Comparison of ENCODE assay signal across 8 cellular contexts in the genomic region with DNA sequence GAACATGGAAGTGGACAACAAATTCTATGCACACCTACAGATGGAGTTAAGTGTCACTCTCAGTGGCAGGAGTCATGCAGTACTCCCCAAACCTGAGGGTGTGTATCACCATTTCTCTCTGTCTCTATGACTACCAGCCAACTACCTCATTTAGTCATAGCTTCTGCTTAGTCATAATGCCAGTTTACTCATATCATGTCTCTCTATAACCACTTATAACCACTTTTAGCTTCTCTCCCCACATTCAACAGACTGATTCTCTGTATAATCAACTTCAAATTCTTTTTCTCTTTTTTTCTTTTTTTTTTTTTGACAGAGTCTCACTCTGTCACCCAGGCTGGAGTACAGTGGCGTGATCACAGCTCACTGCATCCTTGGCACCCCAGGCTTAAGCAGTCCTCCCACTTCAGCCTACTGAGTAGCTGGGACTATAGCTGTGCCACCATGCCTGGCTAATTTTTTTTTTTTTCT. TPM values are rescaled to one million over a fixed set of nuclear protein-coding genes. Genes with fewer than 3 reads are reported as not detected.
DNase-seq lines count a peak whose midpoint lies in the region; ATAC-seq and TF ChIP-seq lines count a peak whose summit lies in the region.

No MANE protein-coding gene starts in this region.

- no peaks in the 10 kb centered on the region for H3K36me3 ChIP-seq in CD4-positive, alpha-beta memory T cell (ENCODE audit: insufficient read depth, low read length)

- H3K27me3 ChIP-seq in CD4-positive, alpha-beta memory T cell (ENCODE audit: insufficient read depth, low read length), result no peaks in the 10 kb centered on the region

- ATAC-seq in GM19397 (IDR thresholded peaks at IDR 0.05; ENCODE audit: unreplicated experiment), result peak; percentile 98
- peak; percentile 99 for ATAC-seq in HG03354 (IDR thresholded peaks at IDR 0.05; ENCODE audit: poor library complexity, severe bottlenecking, unreplicated experiment)
- no peak for ATAC-seq in left colon

- no peaks in the 10 kb centered on the region for H3K36me3 Mint-ChIP-seq in CD4-positive, alpha-beta memory T cell

- H3K4me3 ChIP-seq in CD4-positive, alpha-beta memory T cell (ENCODE audit: low read length in 2 of 2), result no peak overlapping the region
- H3K4me3 ChIP-seq in epithelial cell of proximal tubule (ENCODE audit: low read depth, low read length), result no peak overlapping the region

- TF ChIP-seq CTCF in epithelial cell of proximal tubule (conservative IDR thresholded peaks at IDR 0.05; ENCODE audit: low read depth, low read length), result no peak

- no peaks in the 10 kb centered on the region for H3K27me3 Mint-ChIP-seq in CD4-positive, alpha-beta memory T cell

- no peaks in the 10 kb centered on the region for H3K9me3 ChIP-seq in CD4-positive, alpha-beta memory T cell (ENCODE audit: control insufficient read depth in 1 of 2, low read length in 2 of 2)

- POLR2A ChIA-PET in CD4-positive, alpha-beta memory T cell (lab: Charles Lee; ENCODE audit: partially characterized antibody), result interaction anchor here (0.7 to 2.0 kb wide), 3 partner anchors 69 to 285 kb away, joined by 3 to 5 read pairs (median 4); a partner anchor contains a TSS

- CTCF ChIA-PET in CD4-positive, alpha-beta memory T cell (lab: Charles Lee; ENCODE audit: partially characterized antibody), result interaction anchor here (0.5 to 16.7 kb wide), 3 partner anchors 135 to 418 kb away, joined by 3 to 192 read pairs (median 4); no protein-coding TSS in a partner anchor

- peaks cover 0 to 5% (median 4%) of the 10 kb centered on the region in 4 donors for H3K4me1 Mint-ChIP-seq in CD4-positive, alpha-beta memory T cell

- H3K9me3 Mint-ChIP-seq in CD4-positive, alpha-beta memory T cell, result no peaks in the 10 kb centered on the region

- no peak overlapping the region for H3K27ac ChIP-seq in CD4-positive, alpha-beta memory T cell (ENCODE audit: low read depth, low read length)

- no peaks in the 10 kb centered on the region for H3K4me1 ChIP-seq in CD4-positive, alpha-beta memory T cell (ENCODE audit: insufficient read depth, low read length)

- intact Hi-C loops in CD4-positive, alpha-beta memory T cell (cut with micrococcal nuclease), result no loop called here
- intact Hi-C loops in left colon (cut with DNase I, micrococcal nuclease), result no loop called here

- DNase-seq in CD4-positive, alpha-beta memory T cell, result peak in 3 of 5 donors; percentile 3 to 15 (median 7)
- peak; percentile 76 for DNase-seq in SKM-1 treated with dmso at 0.1 percent for 144 hours (lab: John Stamatoyannopoulos, UW; ENCODE audit: unreplicated experiment)
- DNase-seq in epithelial cell of proximal tubule (ENCODE audit: low read depth), result peak; percentile 76
- DNase-seq in stimulated activated CD4-positive, alpha-beta T cell treated with anti-CD3 and anti-CD28 coated beads, TNF-alpha, amount 100 ng/mL, for 48 hours (ENCODE audit: low read depth in 3 of 3), result peak in 2 of 3 donors; percentile 27
- DNase-seq in left colon, result no peak
- no peak for DNase-seq in NCI-H524 (lab: John Stamatoyannopoulos, UW)

- H3K4me3 Mint-ChIP-seq in CD4-positive, alpha-beta memory T cell, result no peak overlapping the region

- H3K27ac Mint-ChIP-seq in CD4-positive, alpha-beta memory T cell, result peak overlapping the region in 2 of 7 donors; percentile 7 to 9

RNA-seq across cellular contexts. Expression of a gene that starts 13.8 kb away (rescaled TPM):
- total RNA-seq in CD4-positive, alpha-beta memory T cell, result 10 to 100 TPM; 28.9 to 35.7 TPM
- polyA plus RNA-seq in CD4-positive, alpha-beta memory T cell, result 100 to 1,000 TPM; 113 to 147 TPM
- total RNA-seq in epithelial cell of proximal tubule (85.0 and 92.5 TPM in 2 replicates), left colon (10 to 100 TPM; 73.4 to 77.2 TPM)

RNA-seq across cellular contexts. Expression of a gene that starts 37.1 kb away (rescaled TPM):
- total RNA-seq in CD4-positive, alpha-beta memory T cell, result 10 to 100 TPM; 13.2 to 13.9 TPM
- polyA plus RNA-seq in CD4-positive, alpha-beta memory T cell, result 10 to 100 TPM; 27.5 to 27.7 TPM
- 39.1 and 48.8 TPM in 2 replicates for total RNA-seq in epithelial cell of proximal tubule
- 10 to 100 TPM; 13.1 to 15.4 TPM for total RNA-seq in left colon

Comparison
In these comparisons a context has a peak if more than half of its experiments do, and no peak if none do; other contexts are left out.
1. DNase-seq: peak in CD4-positive, alpha-beta memory T cell (3 of 5), SKM-1 treated with dmso at 0.1 percent for 144 hours (single experiment), epithelial cell of proximal tubule (single experiment) and stimulated activated CD4-positive, alpha-beta T cell treated with anti-CD3 and anti-CD28 coated beads, TNF-alpha, amount 100 ng/mL, for 48 hours (2 of 3); none in left colon (0 of 2) and NCI-H524 (0 of 2).